In the genomic region with DNA sequence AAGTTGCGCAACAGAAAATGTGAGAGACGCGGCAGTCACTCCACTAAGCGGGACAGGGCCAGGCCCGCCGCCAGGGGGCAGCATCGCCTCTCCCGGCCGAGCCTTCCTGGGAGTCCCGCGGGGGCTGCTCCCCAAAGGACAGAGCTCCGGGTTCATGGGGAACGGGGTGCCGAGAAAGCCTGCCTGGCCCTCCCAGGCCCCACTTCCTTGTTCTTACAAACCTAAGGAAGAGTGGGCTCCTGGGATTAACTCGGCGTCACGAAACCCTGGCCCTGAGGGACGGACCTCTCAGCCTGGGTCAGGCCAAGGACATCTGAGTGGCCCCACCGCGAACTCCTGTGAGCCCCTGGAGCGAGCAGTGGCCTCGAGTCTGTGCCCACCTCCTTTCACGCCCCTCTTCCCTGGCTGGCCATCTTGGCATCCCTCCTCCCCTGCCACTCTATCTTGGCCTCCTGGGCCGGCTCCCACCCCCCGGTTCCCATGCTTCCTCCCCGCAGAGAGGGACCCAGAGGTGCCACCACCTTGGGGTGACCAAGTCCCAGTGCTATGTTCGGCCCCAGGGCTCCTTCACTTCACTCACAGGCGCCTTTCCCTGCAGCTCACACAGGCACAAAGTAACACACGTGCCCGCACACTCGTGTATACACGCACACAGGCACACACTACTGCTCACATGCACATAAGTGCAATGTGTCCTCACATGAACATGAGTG, we compare ENCODE assay signal across 8 cellular contexts.
DNase-seq lines count a peak whose midpoint lies in the region; ATAC-seq, FAIRE-seq and TF ChIP-seq lines count a peak whose summit lies in the region.

No MANE protein-coding gene starts in this region.

- no peaks in the 10 kb centered on the region for H3K36me3 ChIP-seq in CD4-positive, alpha-beta memory T cell (ENCODE audit: insufficient read depth, low read length)
- no peaks in the 10 kb centered on the region for H3K36me3 ChIP-seq in psoas muscle (ENCODE audit: insufficient read depth in 1 of 2, low read depth in 1 of 2)

- H3K4me3 ChIP-seq in CD4-positive, alpha-beta memory T cell (ENCODE audit: low read length in 2 of 2) = no peak overlapping the region
- H3K4me3 ChIP-seq in psoas muscle = peak overlapping the region; percentile 16

- peaks cover 0 to 5% (median 0%) of the 10 kb centered on the region in 8 donors for H3K9me3 Mint-ChIP-seq in CD4-positive, alpha-beta memory T cell
- no peaks in the 10 kb centered on the region for H3K9me3 Mint-ChIP-seq in activated naive CD4-positive, alpha-beta T cell treated with anti-CD3 and anti-CD28 coated beads, Interleukin-2, amount 50 U/mL, for 72 hours

- peak overlapping the region in 1 of 7 donors; percentile 41 for H3K27ac Mint-ChIP-seq in CD4-positive, alpha-beta memory T cell
- H3K27ac Mint-ChIP-seq in activated naive CD4-positive, alpha-beta T cell treated with anti-CD3 and anti-CD28 coated beads, Interleukin-2, amount 50 U/mL, for 72 hours = no peak overlapping the region

- H3K27me3 ChIP-seq in CD4-positive, alpha-beta memory T cell (ENCODE audit: insufficient read depth, low read length) = no peaks in the 10 kb centered on the region
- peaks cover 0 to 14% (median 3%) of the 10 kb centered on the region in 3 donors for H3K27me3 ChIP-seq in psoas muscle (ENCODE audit: insufficient read depth in 3 of 3, low read length in 2 of 3)

- no peaks in the 10 kb centered on the region for H3K9me3 ChIP-seq in CD4-positive, alpha-beta memory T cell (ENCODE audit: control insufficient read depth in 1 of 2, low read length in 2 of 2)
- no peaks in the 10 kb centered on the region for H3K9me3 ChIP-seq in psoas muscle

- no peak overlapping the region for H3K27ac ChIP-seq in CD4-positive, alpha-beta memory T cell (ENCODE audit: low read depth, low read length)
- H3K27ac ChIP-seq in psoas muscle = peak overlapping the region; percentile 41

- no peaks in the 10 kb centered on the region for H3K36me3 Mint-ChIP-seq in CD4-positive, alpha-beta memory T cell
- H3K36me3 Mint-ChIP-seq in activated naive CD4-positive, alpha-beta T cell treated with anti-CD3 and anti-CD28 coated beads, Interleukin-2, amount 50 U/mL, for 72 hours = no peaks in the 10 kb centered on the region

- TF ChIP-seq CTCF in psoas muscle (IDR thresholded peaks at IDR 0.05) = peak; percentile 90

- WGBS in psoas muscle, 3 donors = 31 to 40% (median 33%) methylated on average over 31 to 32 of the region's 32 CpGs

- peaks cover 0 to 4% (median 3%) of the 10 kb centered on the region in 4 donors for H3K4me1 Mint-ChIP-seq in CD4-positive, alpha-beta memory T cell

- CTCF ChIA-PET in CD4-positive, alpha-beta memory T cell (lab: Charles Lee; ENCODE audit: partially characterized antibody) = interaction anchor here (0.8 to 1.3 kb wide), 8 partner anchors 9 to 281 kb away, joined by 3 to 11 read pairs (median 4); no protein-coding TSS in a partner anchor

- no peaks in the 10 kb centered on the region for H3K4me1 ChIP-seq in CD4-positive, alpha-beta memory T cell (ENCODE audit: insufficient read depth, low read length)
- peaks cover 7% of the 10 kb centered on the region for H3K4me1 ChIP-seq in psoas muscle

- POLR2A ChIA-PET in CD4-positive, alpha-beta memory T cell (lab: Charles Lee; ENCODE audit: partially characterized antibody) = no interaction called here

- no peak for FAIRE-seq in HTR-8/SVneo (lab: Jason Lieb, UNC)

- H3K4me3 Mint-ChIP-seq in CD4-positive, alpha-beta memory T cell = no peak overlapping the region

- intact Hi-C loops in CD4-positive, alpha-beta memory T cell (cut with micrococcal nuclease) = loop anchor here (1.0 kb wide), 1 partner anchor 277 kb away; no protein-coding TSS in a partner anchor
- intact Hi-C loops in cardiac septum (cut with DNase I) = loop anchor here (5.0 to 10.0 kb wide), 3 partner anchors 158 to 234 kb away; partner anchors contain the start of gene ANO1
- intact Hi-C loops in psoas muscle (cut with DNase I) = loop anchor here (1.0 to 5.0 kb wide), 3 partner anchors 158 to 273 kb away; partner anchors contain the start of gene ANO1 (in 1 of the 2)

- DNase-seq in CD4-positive, alpha-beta memory T cell = peak in 4 of 5 donors; percentile 43 to 58 (median 46)
- peak; percentile 82 for DNase-seq in HTR-8/SVneo (ENCODE audit: insufficient read length, low spot score)
- DNase-seq in activated naive CD4-positive, alpha-beta T cell treated with anti-CD3 and anti-CD28 coated beads, Interleukin-2, amount 50 U/mL, for 72 hours (ENCODE audit: low spot score in 2 of 2) = peak; percentile 59 to 86
- DNase-seq in cardiac septum (ENCODE audit: low spot score) = peak; percentile 89
- DNase-seq in psoas muscle = peak; percentile 82 to 88
- no peak for DNase-seq in NCI-H2029 (lab: John Stamatoyannopoulos, UW)

- H3K27me3 Mint-ChIP-seq in CD4-positive, alpha-beta memory T cell = peaks cover 19 to 21% of the 10 kb centered on the region in 2 donors

- peak; percentile 88 for ATAC-seq in SK-N-SH treated with all-trans-retinoic acid at 6 μM for 48 hours
- ATAC-seq in activated naive CD4-positive, alpha-beta T cell treated with anti-CD3 and anti-CD28 coated beads, Interleukin-2, amount 50 U/mL, for 72 hours = peak; percentile 68 to 85
- peak; percentile 79 to 91 (median 82) for ATAC-seq in psoas muscle
- no peak for ATAC-seq in GM18520 (IDR thresholded peaks at IDR 0.05; ENCODE audit: unreplicated experiment)

TF ChIP-seq in SK-N-SH treated with all-trans-retinoic acid at 6 μM for 48 hours, 23 proteins besides CTCF, POLR2A, EP300 and RAD21:
- TF ChIP-seq SNAI2 (CRISPR knock-in tag; IDR thresholded peaks at IDR 0.05) (no peak), ZNF70 (CRISPR knock-in tag; IDR thresholded peaks at IDR 0.05) (no peak)
TF ChIP-seq in SK-N-SH treated with all-trans-retinoic acid at 6 μM for 48 hours: peak in this region for 0.
